In genomic region chr16:30844671-30845449, GRCh38 we compare ENCODE assay signal across 8 cellular contexts. TPM values are rescaled to one million over a fixed set of nuclear protein-coding genes. Genes with fewer than 3 reads are reported as not detected.
DNase-seq lines count a peak whose midpoint lies in the region; ATAC-seq lines count a peak whose summit lies in the region.

No MANE protein-coding gene starts in this region.

- H3K56ac ChIP-seq in mesendoderm (ENCODE audit: low read length), result peak overlapping the region; percentile 78

- no peak overlapping the region for H2BK5ac ChIP-seq in mesendoderm (ENCODE audit: low read length)

- H3K4me2 ChIP-seq in mesendoderm (ENCODE audit: low read length), result no peak overlapping the region

- H3K9me3 Mint-ChIP-seq in activated CD4-positive, alpha-beta memory T cell treated with anti-CD3 and anti-CD28 coated beads, Interleukin-2, amount 10 ng/mL, durations not matched to agents 7 days and 5 days, result no peaks in the 10 kb centered on the region

- peak overlapping the region; percentile 53 for H3K27ac Mint-ChIP-seq in activated CD4-positive, alpha-beta memory T cell treated with anti-CD3 and anti-CD28 coated beads, Interleukin-2, amount 10 ng/mL, durations not matched to agents 7 days and 5 days

- no peak overlapping the region for H3K18ac ChIP-seq in mesendoderm (ENCODE audit: low read length)

- H3K4me3 Mint-ChIP-seq in activated CD4-positive, alpha-beta memory T cell treated with anti-CD3 and anti-CD28 coated beads, Interleukin-2, amount 10 ng/mL, durations not matched to agents 7 days and 5 days, result peak overlapping the region; percentile 46

- ATAC-seq in HG03571 (IDR thresholded peaks at IDR 0.05; ENCODE audit: unreplicated experiment) (peak; percentile 49), HG03520 (IDR thresholded peaks at IDR 0.05; ENCODE audit: unreplicated experiment) (no peak)

- CTCF ChIA-PET in activated CD4-positive, alpha-beta memory T cell treated with anti-CD3 and anti-CD28 coated beads, Interleukin-2, amount 10 ng/mL, durations not matched to agents 7 days and 5 days (lab: Charles Lee), result interaction anchor here (0.6 to 6.7 kb wide), 41 partner anchors 9 to 598 kb away, joined by 3 to 96 read pairs (median 6); partner anchors contain the start of genes CTF1, PHKG2 and ZNF843

- no peaks in the 10 kb centered on the region for H3K79me1 ChIP-seq in mesendoderm (ENCODE audit: low read length)

- no peaks in the 10 kb centered on the region for H3K27me3 Mint-ChIP-seq in activated CD4-positive, alpha-beta memory T cell treated with anti-CD3 and anti-CD28 coated beads, Interleukin-2, amount 10 ng/mL, durations not matched to agents 7 days and 5 days

- peaks cover 10% of the 10 kb centered on the region for H3K4me1 Mint-ChIP-seq in activated CD4-positive, alpha-beta memory T cell treated with anti-CD3 and anti-CD28 coated beads, Interleukin-2, amount 10 ng/mL, durations not matched to agents 7 days and 5 days

- H3K36me3 ChIP-seq in mesendoderm (ENCODE audit: control insufficient read depth, insufficient read depth, low read length), result no peaks in the 10 kb centered on the region

- H3K4me3 ChIP-seq in mesendoderm (ENCODE audit: low read length), result no peak overlapping the region

- H4K8ac ChIP-seq in mesendoderm (ENCODE audit: low read depth, low read length), result no peak overlapping the region

- peak overlapping the region; percentile 97 for H4K5ac ChIP-seq in mesendoderm (ENCODE audit: low read length)

- no peak overlapping the region for H2BK15ac ChIP-seq in mesendoderm (replicated peaks; ENCODE audit: low read depth)

- no peaks in the 10 kb centered on the region for H3K79me2 ChIP-seq in mesendoderm (ENCODE audit: control insufficient read depth, insufficient read depth, low read length)

- POLR2A ChIA-PET in activated CD4-positive, alpha-beta memory T cell treated with anti-CD3 and anti-CD28 coated beads, Interleukin-2, amount 10 ng/mL, durations not matched to agents 7 days and 5 days (lab: Charles Lee), result interaction anchor here (1.0 to 3.6 kb wide), 15 partner anchors 10 to 97 kb away, joined by 3 to 35 read pairs (median 3); no protein-coding TSS in a partner anchor

- no peak overlapping the region for H3K4ac ChIP-seq in mesendoderm (ENCODE audit: low read depth, low read length)

- H3K27me3 ChIP-seq in mesendoderm (ENCODE audit: insufficient read depth, low read length, poor library complexity), result no peaks in the 10 kb centered on the region

- H3K27ac ChIP-seq in mesendoderm (ENCODE audit: low read depth, low read length), result no peak overlapping the region

- DNase-seq in EL (peak; percentile 85), NCI-H82 (lab: John Stamatoyannopoulos, UW) (peak; percentile 91), mesendoderm (peak; percentile 93)
- DNase-seq in activated CD4-positive, alpha-beta memory T cell treated with anti-CD3 and anti-CD28 coated beads, Interleukin-2, amount 10 ng/mL, durations not matched to agents 7 days and 5 days, result peak; percentile 84
- peak; percentile 67 for DNase-seq in effector CD8-positive, alpha-beta T cell (lab: John Stamatoyannopoulos, UW)
- DNase-seq in stimulated activated CD8-positive, alpha-beta memory T cell treated with anti-CD3 and anti-CD28 coated beads, Interleukin-15, amount 100 ng/mL, for 1 hour (ENCODE audit: low read depth), result peak; percentile 55

- no CpG with 5 or more reads among the region's 8 CpGs for WGBS in mesendoderm (ENCODE audit: extremely low coverage, insufficient coverage, low lambda C conversion rate)

- H3K4me1 ChIP-seq in mesendoderm (ENCODE audit: control insufficient read depth, low read depth, low read length), result peaks cover 5% of the 10 kb centered on the region

- peak overlapping the region; percentile 37 for H3K9ac ChIP-seq in mesendoderm (ENCODE audit: low read length)

- peak overlapping the region; percentile 45 for H2AK5ac ChIP-seq in mesendoderm (ENCODE audit: low read length)

- no peak overlapping the region for H2BK120ac ChIP-seq in mesendoderm (ENCODE audit: low read depth, low read length)

- no peaks in the 10 kb centered on the region for H3K36me3 Mint-ChIP-seq in activated CD4-positive, alpha-beta memory T cell treated with anti-CD3 and anti-CD28 coated beads, Interleukin-2, amount 10 ng/mL, durations not matched to agents 7 days and 5 days (ENCODE audit: low read depth)

- H3K23ac ChIP-seq in mesendoderm (ENCODE audit: low read length), result no peak overlapping the region

RNA-seq across cellular contexts. Expression of gene BCL7C, which starts 49.0 kb away (rescaled TPM):
- 10 to 100 TPM; 22.3 to 23.5 TPM for total RNA-seq in activated CD4-positive, alpha-beta memory T cell treated with anti-CD3 and anti-CD28 coated beads, Interleukin-2, amount 10 ng/mL, durations not matched to agents 7 days and 5 days
- polyA plus RNA-seq in mesendoderm (2013, experiment 1 of 2), result 24.5 TPM
- polyA plus RNA-seq in mesendoderm (2013, experiment 2 of 2), result 23.1 TPM

RNA-seq across cellular contexts. Expression of gene CTF1, which starts 51.6 kb away (rescaled TPM):
- total RNA-seq in activated CD4-positive, alpha-beta memory T cell treated with anti-CD3 and anti-CD28 coated beads, Interleukin-2, amount 10 ng/mL, durations not matched to agents 7 days and 5 days, result under 1 TPM; 0.20 to 0.25 TPM
- 1.7 TPM for polyA plus RNA-seq in mesendoderm (2013, experiment 1 of 2)
- polyA plus RNA-seq in mesendoderm (2013, experiment 2 of 2), result 1.6 TPM

RNA-seq across cellular contexts. Expression of gene ZNF629, which starts 57.9 kb away (rescaled TPM):
- 1 to 10 TPM; 1.0 to 1.2 TPM for total RNA-seq in activated CD4-positive, alpha-beta memory T cell treated with anti-CD3 and anti-CD28 coated beads, Interleukin-2, amount 10 ng/mL, durations not matched to agents 7 days and 5 days
- 10.8 TPM for polyA plus RNA-seq in mesendoderm (2013, experiment 1 of 2)
- 10.3 TPM for polyA plus RNA-seq in mesendoderm (2013, experiment 2 of 2)
